Comparison of ENCODE assay signal across 11 cellular contexts in genomic region chr11:69814411-69814810, GRCh38. TPM values are rescaled to one million over a fixed set of nuclear protein-coding genes. Genes with fewer than 3 reads are reported as not detected.
"Had no signal": no experiment of that assay in that cellular context is flagged by ENCODE, and none has a peak within 500 bp of the region (broad histone marks: within the 10 kb centered on the region; RNA-seq: fewer than 3 reads in every experiment).

No MANE protein-coding gene starts in this region.

- H3K4me2 ChIP-seq: KMS-11 had no signal

- ATAC-seq: HepG2 had no signal

- DNase-seq: GM23248, GOT3, H9, HCEC 1CT, KBM-7 had no signal

- H3K4me3 ChIP-seq: GM23248 had no signal

- H3K27ac ChIP-seq: GM23248, HL-60, KMS-11 had no signal

- H3K9ac ChIP-seq: GM23248, KMS-11 had no signal

- FAIRE-seq: H54, HepG2 had no signal

- H2AFZ ChIP-seq: GM23248 had no signal

RNA-seq across cellular contexts. Expression of gene FGF3, which starts 4.8 kb away (rescaled TPM):
- total RNA-seq: GM23248, H9, HepG2, HT1080 had no signal
- polyA plus RNA-seq: GM23248, HepG2, IgD-negative memory B cell had no signal

RNA-seq across cellular contexts. Expression of gene FGF4, which starts 39.3 kb away (rescaled TPM):
- total RNA-seq: GM23248, HepG2, HT1080 had no signal
- polyA plus RNA-seq: GM23248, HepG2, IgD-negative memory B cell had no signal
